Comparison of ENCODE assay signal across 8 cellular contexts in the genomic region with DNA sequence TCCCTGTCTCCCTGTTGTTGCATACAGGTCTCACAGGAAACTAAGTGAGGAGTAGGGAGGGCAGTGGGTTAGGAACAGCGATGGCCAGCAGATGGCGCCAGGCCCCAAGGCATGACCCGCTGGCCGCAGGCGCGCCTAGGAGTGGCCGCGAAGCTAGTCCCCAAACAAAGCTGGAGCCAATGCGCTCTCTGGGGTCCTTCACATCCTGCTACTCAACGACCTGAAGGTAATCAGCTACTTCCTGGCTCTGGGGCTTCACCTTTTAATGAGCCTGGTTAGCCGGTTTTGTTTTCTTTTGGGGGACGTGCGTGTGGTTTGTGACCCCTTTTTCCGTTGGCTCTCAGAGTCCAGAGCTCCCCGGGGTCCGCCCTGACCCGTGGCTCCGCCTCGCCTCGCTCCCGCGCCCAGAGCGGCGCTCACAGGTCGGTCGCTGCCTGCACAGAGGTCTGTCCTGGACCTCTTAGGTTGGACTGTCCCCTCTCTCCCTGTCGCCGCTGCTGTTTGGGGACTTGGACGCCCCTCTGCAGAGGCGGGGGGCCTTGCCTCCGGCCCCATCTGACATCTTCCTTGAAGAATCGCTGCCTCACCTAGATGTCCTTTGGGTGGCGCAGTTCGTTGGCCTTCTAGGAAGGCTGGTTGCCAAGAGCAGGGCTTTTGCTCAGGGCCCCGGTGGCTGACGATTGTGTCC.
DNase-seq lines count a peak whose midpoint lies in the region; ATAC-seq, FAIRE-seq and TF ChIP-seq lines count a peak whose summit lies in the region.

No MANE protein-coding gene starts in this region.

- peak overlapping the region; percentile 60 for H2AFZ ChIP-seq in neuron (ENCODE audit: low read depth, low read length)

- peaks cover 24% of the 10 kb centered on the region for H3K27me3 ChIP-seq in neuron (ENCODE audit: insufficient read depth, low read length)
- peaks cover 0 to 11% (median 0%) of the 10 kb centered on the region in 3 donors for H3K27me3 ChIP-seq in stomach

- CTCF ChIA-PET in RWPE1 (lab: Yijun Ruan, JAX), result interaction anchor here (0.5 to 4.8 kb wide), 31 partner anchors 10 to 1995 kb away, joined by 3 to 43 read pairs (median 3); partner anchors contain the start of gene URAD

- H3K4me1 ChIP-seq in neuron (ENCODE audit: insufficient read depth, low read length) (peaks cover 4% of the 10 kb centered on the region), stomach (peaks cover 0 to 16% (median 10%) of the 10 kb centered on the region in 4 donors)

- peak; percentile 78 for ATAC-seq in GM21367 (IDR thresholded peaks at IDR 0.05; ENCODE audit: unreplicated experiment)

- H3K9me3 ChIP-seq in neuron (ENCODE audit: low read length) (no peaks in the 10 kb centered on the region), stomach (no peaks in the 10 kb centered on the region)

- POLR2A ChIA-PET in RWPE1 (lab: Yijun Ruan, JAX; ENCODE audit: low non-redundant PET), result no interaction called here

- WGBS in stomach, 5 donors, result 6 to 7% (median 6%) methylated on average over 29 to 36 of the region's 36 CpGs

- TF ChIP-seq CTCF in D721Med (IDR thresholded peaks at IDR 0.05; ENCODE audit: insufficient read depth, missing control alignments) (peak; percentile 92), RWPE1 (conservative IDR thresholded peaks at IDR 0.05; ENCODE audit: low read depth) (peak; percentile 86), stomach (IDR thresholded peaks at IDR 0.05) (peak in 6 of 7 experiments; percentile 62 to 94 (median 87))

- no peak for FAIRE-seq in D721Med (lab: Jason Lieb, UNC)

- peak; percentile 86 for TF ChIP-seq RAD21 in Ishikawa (IDR thresholded peaks at IDR 0.05; ENCODE audit: low read depth)

- DNase-seq in D721Med (ENCODE audit: insufficient read length, low spot score) (peak; percentile 93), RWPE1 (ENCODE audit: low spot score) (peak; percentile 87), foreskin melanocyte (peak; percentile 59), stomach (peak; percentile 90)
- DNase-seq in activated effector memory CD4-positive, alpha-beta T cell treated with anti-CD3 and anti-CD28 coated beads, Interleukin-2, amount 50 U/mL, for 16 hours, result peak; percentile 92

- H3K36me3 ChIP-seq in neuron (ENCODE audit: insufficient read depth, low read length) (no peaks in the 10 kb centered on the region), stomach (no peaks in the 10 kb centered on the region)

- TF ChIP-seq EP300 in Ishikawa (IDR thresholded peaks at IDR 0.05; ENCODE audit: borderline replicate concordance) (0 out of 2 replicates have a peak, but pooled peaks have one; percentile 31), stomach (IDR thresholded peaks at IDR 0.05) (no peak)

- H3K4me3 ChIP-seq in neuron (ENCODE audit: low read length), result peak overlapping the region; percentile 46
- peak overlapping the region; percentile 34 to 50 (median 46) for H3K4me3 ChIP-seq in stomach

- H3K27ac ChIP-seq in RWPE1, result no peak overlapping the region
- no peak overlapping the region for H3K27ac ChIP-seq in stomach

- intact Hi-C loops in stomach (cut with DNase I; ENCODE audit: low total_unique reads), result no loop called here

- no peak for TF ChIP-seq POLR2A in stomach (IDR thresholded peaks at IDR 0.05)

TF ChIP-seq in Ishikawa, 13 proteins besides CTCF, POLR2A, EP300 and RAD21:
- TF ChIP-seq CEBPB (IDR thresholded peaks at IDR 0.05) (no peak), ZBTB7A (IDR thresholded peaks at IDR 0.05; ENCODE audit: low read depth) (0 out of 2 replicates have a peak, but pooled peaks have one; percentile 44), TCF12 (IDR thresholded peaks at IDR 0.05; ENCODE audit: low read depth) (no peak), YY1 (IDR thresholded peaks at IDR 0.05; ENCODE audit: low read depth) (0 out of 2 replicates have a peak, but pooled peaks have one; percentile 10), USF1 (IDR thresholded peaks at IDR 0.05) (no peak), MAX (IDR thresholded peaks at IDR 0.05) (peak; percentile 77)
